ENCODE assay signal across 19 cellular contexts in the genomic region with DNA sequence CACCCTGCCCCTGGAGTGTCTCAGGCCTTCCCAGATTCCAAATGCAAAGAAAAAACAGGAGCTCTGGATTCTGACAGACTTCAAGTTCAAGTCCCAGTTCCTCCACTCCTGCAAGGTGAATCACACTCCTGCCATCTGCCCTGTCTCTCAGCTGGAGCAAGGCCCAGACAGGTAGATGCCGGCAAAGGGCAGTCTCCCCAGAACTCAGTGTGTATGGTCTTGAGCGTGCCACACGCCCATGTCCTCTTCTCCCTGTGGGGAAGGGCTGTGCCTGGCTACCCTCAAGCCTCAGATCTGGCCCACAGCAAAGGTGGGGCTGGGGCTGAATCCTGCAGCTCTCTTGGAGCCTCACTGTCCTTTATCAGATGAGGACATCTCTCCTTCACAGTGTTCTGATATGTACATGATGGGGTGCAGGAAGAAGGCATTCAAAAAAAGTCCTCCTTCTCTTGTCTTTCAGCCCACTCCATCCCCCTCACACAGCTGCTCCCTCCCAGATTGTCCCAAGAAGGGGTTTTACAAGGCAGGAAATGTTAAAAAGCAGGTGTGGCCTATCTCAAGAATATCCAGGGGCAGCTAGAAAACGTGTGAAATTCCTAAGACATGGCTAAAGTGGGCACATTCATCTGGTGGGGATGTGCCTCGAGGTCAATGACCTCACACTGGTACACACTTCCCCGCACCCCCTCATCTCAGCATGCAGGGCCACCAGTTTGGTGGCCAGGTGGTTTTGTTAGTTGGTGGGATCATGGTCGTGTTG.
"Had no signal": no experiment of that assay in that cellular context is flagged by ENCODE, and none has a peak within 500 bp of the region (broad histone marks: within the 10 kb centered on the region; RNA-seq: fewer than 3 reads in every experiment).

No MANE protein-coding gene starts in this region.

- H3K27me3 ChIP-seq: gastroesophageal sphincter, heart left ventricle, left lung, ovary, right lobe of liver, tibial artery had no signal

- H3K36me3 Mint-ChIP-seq: activated naive CD4-positive, alpha-beta T cell treated with anti-CD3 and anti-CD28 coated beads, Interleukin-2, amount 50 U/mL, for 72 hours had no signal

- H3K9me3 Mint-ChIP-seq: activated CD4-positive, alpha-beta memory T cell treated with anti-CD3 and anti-CD28 coated beads, Interleukin-2, amount 10 ng/mL, durations not matched to agents 7 days and 5 days; activated naive CD4-positive, alpha-beta T cell treated with anti-CD3 and anti-CD28 coated beads, Interleukin-2, amount 50 U/mL, for 72 hours; stimulated activated naive B cell treated with anti-CD40 and anti-IgM and Interleukin-4, amounts not matched to agents 10 μg/mL and 1 μg/mL and 100 μg/mL, for 72 hours had no signal

- H3K27me3 Mint-ChIP-seq: activated CD4-positive, alpha-beta memory T cell treated with anti-CD3 and anti-CD28 coated beads, Interleukin-2, amount 10 ng/mL, durations not matched to agents 7 days and 5 days; stimulated activated naive B cell treated with anti-CD40 and anti-IgM and Interleukin-4, amounts not matched to agents 10 μg/mL and 1 μg/mL and 100 μg/mL, for 72 hours had no signal

- H3K27ac Mint-ChIP-seq: activated CD4-positive, alpha-beta memory T cell treated with anti-CD3 and anti-CD28 coated beads, Interleukin-2, amount 10 ng/mL, durations not matched to agents 7 days and 5 days; stimulated activated naive B cell treated with anti-CD40 and anti-IgM and Interleukin-4, amounts not matched to agents 10 μg/mL and 1 μg/mL and 100 μg/mL, for 72 hours had no signal

- H3K27ac ChIP-seq: left lung, ovary, right lobe of liver had no signal

- H3K36me3 ChIP-seq: ovary had no signal

- H3K4me3 Mint-ChIP-seq: activated CD4-positive, alpha-beta memory T cell treated with anti-CD3 and anti-CD28 coated beads, Interleukin-2, amount 10 ng/mL, durations not matched to agents 7 days and 5 days; stimulated activated naive B cell treated with anti-CD40 and anti-IgM and Interleukin-4, amounts not matched to agents 10 μg/mL and 1 μg/mL and 100 μg/mL, for 72 hours had no signal

- H3K4me3 ChIP-seq: gastroesophageal sphincter, heart left ventricle, left lung, ovary, right lobe of liver, smooth muscle cell, tibial artery had no signal

- ATAC-seq: activated naive CD4-positive, alpha-beta T cell treated with anti-CD3 and anti-CD28 coated beads, Interleukin-2, amount 50 U/mL, for 72 hours; gastroesophageal sphincter; left lung; right lobe of liver; stimulated activated naive B cell treated with anti-CD40 and anti-IgM and Interleukin-4, amounts not matched to agents 10 μg/mL and 1 μg/mL and 100 μg/mL, for 72 hours had no signal

- H3K9me3 ChIP-seq: gastroesophageal sphincter, heart left ventricle, left lung, ovary, right lobe of liver, tibial artery had no signal

- H3K4me2 ChIP-seq: smooth muscle cell had no signal

- DNase-seq: activated CD4-positive, alpha-beta memory T cell treated with anti-CD3 and anti-CD28 coated beads, Interleukin-2, amount 10 ng/mL, durations not matched to agents 7 days and 5 days; activated CD4-positive, alpha-beta T cell treated with anti-CD3 and anti-CD28 coated beads for 48 hours; activated CD4-positive, CD25-positive, alpha-beta regulatory T cell; activated effector memory CD4-positive, alpha-beta T cell treated with anti-CD3 and anti-CD28 coated beads, Interleukin-2, amount 50 U/mL, for 16 hours; activated T-cell treated with anti-CD3 and anti-CD28 coated beads, Interleukin-2, amount 50 U/mL, for 48 hours; amniotic stem cell; heart left ventricle; left lung; mammary epithelial cell; ovary; right lobe of liver; stimulated activated CD4-positive, alpha-beta T cell treated with anti-CD3 and anti-CD28 coated beads, Interleukin-4, amount 100 ng/mL, for 24 hours; stimulated activated naive B cell treated with anti-CD40 and anti-IgM and Interleukin-4, amounts not matched to agents 10 μg/mL and 1 μg/mL and 100 μg/mL, for 72 hours; T-helper 1 cell; T-helper 9 cell; tibial artery had no signal
